ENCODE assay signal across 15 cellular contexts in the genomic region with DNA sequence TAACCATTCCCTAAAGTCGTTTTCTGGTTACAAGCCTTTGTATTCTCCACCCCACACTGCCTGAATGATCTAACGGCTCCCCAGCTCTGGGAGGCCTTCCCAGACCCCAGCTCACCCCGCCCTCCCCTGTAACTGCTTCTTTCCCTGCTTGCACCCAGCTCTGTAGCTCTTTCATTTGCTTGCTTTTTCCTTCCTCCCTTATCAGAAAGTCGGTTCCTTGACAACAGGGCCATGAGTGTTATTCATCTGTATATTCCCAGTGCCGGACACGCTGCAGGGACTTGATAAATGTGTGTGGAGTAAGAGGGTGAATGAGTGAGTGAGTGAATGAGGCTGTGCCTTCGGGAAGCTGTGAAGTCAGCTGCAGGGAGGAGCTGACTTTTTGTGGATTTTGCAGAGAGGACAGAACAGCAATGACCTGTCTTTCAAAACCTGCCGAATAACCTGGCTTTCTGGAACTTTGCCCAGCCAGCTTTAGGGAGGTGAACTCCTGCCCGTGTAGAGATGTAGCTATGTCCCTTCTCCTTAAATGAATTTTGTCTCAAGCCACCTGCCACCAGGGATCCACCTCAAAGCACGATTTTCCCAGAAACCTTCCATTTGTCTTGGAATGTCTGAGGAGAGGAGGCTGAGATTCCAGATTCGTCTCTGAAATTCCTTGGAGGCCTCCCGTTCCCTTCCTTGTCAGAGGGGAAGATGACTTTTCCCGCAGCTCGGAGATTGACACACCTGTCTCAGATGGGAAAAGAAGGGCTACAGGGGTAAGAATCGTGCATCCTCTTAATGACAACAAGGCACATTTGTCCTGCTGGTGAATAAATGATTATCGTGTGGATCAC. TPM values are rescaled to one million over a fixed set of nuclear protein-coding genes. Genes with fewer than 3 reads are reported as not detected.
DNase-seq lines count a peak whose midpoint lies in the region; ATAC-seq, FAIRE-seq and TF ChIP-seq lines count a peak whose summit lies in the region.
"Had no signal": no experiment of that assay in that cellular context is flagged by ENCODE, and none has a peak within 500 bp of the region (broad histone marks: within the 10 kb centered on the region; RNA-seq: fewer than 3 reads in every experiment).

No MANE protein-coding gene starts in this region.

- peak; percentile 71 for ATAC-seq in omental fat pad (ENCODE audit: low FRiP score)
- ATAC-seq in HG02678 (IDR thresholded peaks at IDR 0.05; ENCODE audit: unreplicated experiment), result no peak
- ATAC-seq: HCT116 had no signal

- DNase-seq in ELF-1 (ENCODE audit: low read depth, low spot score) (peak; percentile 40), NCI-H69 (lab: John Stamatoyannopoulos, UW) (peak; percentile 65), epithelial cell of esophagus (ENCODE audit: low read depth) (peak; percentile 37), omental fat pad (ENCODE audit: low spot score) (no peak), COLO668 (lab: John Stamatoyannopoulos, UW; ENCODE audit: unreplicated experiment) (no peak), ureter (ENCODE audit: low spot score) (no peak), RCC 7860 (ENCODE audit: low spot score) (no peak)
- DNase-seq: activated CD8-positive, alpha-beta memory T cell treated with anti-CD3 and anti-CD28 coated beads for 24 hours; foreskin fibroblast; KBM-7; NCI-H2171 treated with DMSO at 0.1 percent for 48 hours; substantia nigra had no signal

- FAIRE-seq in RCC 7860 (lab: Jason Lieb, UNC), result no peak

- no peak for TF ChIP-seq CTCF in epithelial cell of esophagus (IDR thresholded peaks at IDR 0.05; ENCODE audit: insufficient read depth, low read depth, low read length, missing control alignments)
- TF ChIP-seq CTCF in omental fat pad (IDR thresholded peaks at IDR 0.05), result no peak

- H3K4me3 ChIP-seq in epithelial cell of esophagus (ENCODE audit: low read length), result no peak overlapping the region
- H3K4me3 ChIP-seq: coronary artery had no signal

RNA-seq across cellular contexts. Expression of a gene that starts 19.9 kb away (rescaled TPM):
- total RNA-seq in omental fat pad (1 to 10 TPM in 2 of 4 donors, under 1 TPM in 1, not detected in 1; 0.56 to 2.2 (median 1.1) TPM), ureter (0.57 TPM)

Comparison
In these comparisons a context has a peak if more than half of its experiments do, and no peak if none do; other contexts are left out.
1. DNase-seq: peak in ELF-1 (single experiment), NCI-H69 (single experiment) and epithelial cell of esophagus (single experiment); none in omental fat pad (single experiment), COLO668 (single experiment), ureter (single experiment) and RCC 7860 (single experiment).